Comparison of ENCODE assay signal across 8 cellular contexts in the genomic region with DNA sequence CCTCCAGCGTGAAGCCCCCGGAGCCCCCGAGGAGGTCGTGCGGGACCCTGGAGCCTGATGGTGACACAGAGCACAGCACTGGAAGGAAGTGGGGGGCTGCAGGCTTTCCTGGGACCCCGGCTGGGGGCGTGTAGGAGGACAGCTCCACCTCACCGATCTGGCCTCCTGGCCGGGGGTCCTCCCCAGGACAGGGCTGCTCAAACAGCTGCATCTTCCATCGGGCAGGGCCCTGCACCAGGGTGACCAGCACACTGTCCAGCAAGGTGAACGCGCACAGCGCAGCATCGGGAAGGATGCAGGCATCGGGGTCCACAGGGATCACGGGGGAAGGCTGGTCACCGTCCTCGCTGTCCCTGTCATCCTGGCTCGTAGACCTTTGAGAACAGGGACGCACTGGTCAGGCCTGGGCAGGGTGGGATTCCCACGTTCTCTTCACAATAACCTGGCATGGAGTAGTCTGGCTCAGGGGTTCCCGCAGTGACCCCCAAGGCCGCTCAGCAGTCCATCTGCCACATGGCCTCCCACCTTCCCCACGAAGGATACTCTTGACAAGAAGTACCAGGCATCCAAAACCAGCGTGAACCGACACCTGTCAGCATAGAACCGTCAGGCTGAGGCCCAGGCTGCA. TPM values are rescaled to one million over a fixed set of nuclear protein-coding genes. Genes with fewer than 3 reads are reported as not detected.
DNase-seq lines count a peak whose midpoint lies in the region; FAIRE-seq and TF ChIP-seq lines count a peak whose summit lies in the region.

No MANE protein-coding gene starts in this region.

- H3K4me1 Mint-ChIP-seq in activated CD4-positive, alpha-beta memory T cell treated with anti-CD3 and anti-CD28 coated beads, Interleukin-2, amount 10 ng/mL, durations not matched to agents 7 days and 5 days = peaks cover 35% of the 10 kb centered on the region

- peak overlapping the region; percentile 83 for H3K4me3 Mint-ChIP-seq in activated CD4-positive, alpha-beta memory T cell treated with anti-CD3 and anti-CD28 coated beads, Interleukin-2, amount 10 ng/mL, durations not matched to agents 7 days and 5 days

- DNase-seq in HAP-1 (ENCODE audit: low spot score in 2 of 2) (no peak), left ventricle myocardium inferior (no peak), skeletal muscle cell (ENCODE audit: low read depth) (no peak), SIG-M5 treated with dmso at 0.1 percent for 504 hours (lab: John Stamatoyannopoulos, UW; ENCODE audit: unreplicated experiment) (no peak), HCEC 1CT (no peak), frontal cortex (ENCODE audit: low spot score in 2 of 2) (no peak), NCI-H524 (lab: John Stamatoyannopoulos, UW) (no peak)
- DNase-seq in activated CD4-positive, alpha-beta memory T cell treated with anti-CD3 and anti-CD28 coated beads, Interleukin-2, amount 10 ng/mL, durations not matched to agents 7 days and 5 days = no peak

- intact Hi-C loops in left ventricle myocardium inferior (cut with micrococcal nuclease) = no loop called here

- peaks cover 46% of the 10 kb centered on the region for H3K36me3 ChIP-seq in HAP-1 (replicated peaks)
- peaks cover 37% of the 10 kb centered on the region for H3K36me3 ChIP-seq in left ventricle myocardium inferior

- in situ Hi-C loops in HAP-1 (cut with MboI; ENCODE audit: low sequenced_read_pairs) = no loop called here

- peak overlapping the region; percentile 97 for H3K4me3 ChIP-seq in HAP-1
- H3K4me3 ChIP-seq in left ventricle myocardium inferior = peak overlapping the region; percentile 87
- H3K4me3 ChIP-seq in skeletal muscle cell (ENCODE audit: low read depth, low read length) = peak overlapping the region; percentile 93

- H3K27me3 ChIP-seq in HAP-1 (ENCODE audit: low read depth) (no peaks in the 10 kb centered on the region), left ventricle myocardium inferior (ENCODE audit: low read depth) (no peaks in the 10 kb centered on the region)

- peak overlapping the region; percentile 68 for H3K27ac Mint-ChIP-seq in activated CD4-positive, alpha-beta memory T cell treated with anti-CD3 and anti-CD28 coated beads, Interleukin-2, amount 10 ng/mL, durations not matched to agents 7 days and 5 days

- POLR2A ChIA-PET in activated CD4-positive, alpha-beta memory T cell treated with anti-CD3 and anti-CD28 coated beads, Interleukin-2, amount 10 ng/mL, durations not matched to agents 7 days and 5 days (lab: Charles Lee) = interaction anchor here (1.0 to 2.5 kb wide), 5 partner anchors 8 to 40 kb away, joined by 3 to 24 read pairs (median 7); a partner anchor contains a TSS

- no peaks in the 10 kb centered on the region for H3K9me3 ChIP-seq in HAP-1
- H3K9me3 ChIP-seq in left ventricle myocardium inferior (replicated peaks) = no peaks in the 10 kb centered on the region

- FAIRE-seq in frontal cortex (lab: Jason Lieb, UNC) = no peak

- H3K36me3 Mint-ChIP-seq in activated CD4-positive, alpha-beta memory T cell treated with anti-CD3 and anti-CD28 coated beads, Interleukin-2, amount 10 ng/mL, durations not matched to agents 7 days and 5 days (ENCODE audit: low read depth) = peaks cover 17% of the 10 kb centered on the region

- no peak for TF ChIP-seq CTCF in left ventricle myocardium inferior (IDR thresholded peaks at IDR 0.05; ENCODE audit: borderline replicate concordance)

- H3K27me3 Mint-ChIP-seq in activated CD4-positive, alpha-beta memory T cell treated with anti-CD3 and anti-CD28 coated beads, Interleukin-2, amount 10 ng/mL, durations not matched to agents 7 days and 5 days = no peaks in the 10 kb centered on the region

- H3K27ac ChIP-seq in left ventricle myocardium inferior (replicated peaks) = no peak overlapping the region

- no peaks in the 10 kb centered on the region for H3K9me3 Mint-ChIP-seq in activated CD4-positive, alpha-beta memory T cell treated with anti-CD3 and anti-CD28 coated beads, Interleukin-2, amount 10 ng/mL, durations not matched to agents 7 days and 5 days

- peaks cover 6% of the 10 kb centered on the region for H3K4me1 ChIP-seq in HAP-1
- peaks cover 47% of the 10 kb centered on the region for H3K4me1 ChIP-seq in left ventricle myocardium inferior

- CTCF ChIA-PET in activated CD4-positive, alpha-beta memory T cell treated with anti-CD3 and anti-CD28 coated beads, Interleukin-2, amount 10 ng/mL, durations not matched to agents 7 days and 5 days (lab: Charles Lee) = interaction anchor here (2.2 kb wide), 1 partner anchor 11 kb away, joined by 7 read pairs; no protein-coding TSS in a partner anchor

RNA-seq across cellular contexts. Expression of a gene that starts 1.2 kb away (rescaled TPM):
- 10 to 100 TPM; 29.0 TPM for total RNA-seq in activated CD4-positive, alpha-beta memory T cell treated with anti-CD3 and anti-CD28 coated beads, Interleukin-2, amount 10 ng/mL, durations not matched to agents 7 days and 5 days
- 15.9 TPM for total RNA-seq in left ventricle myocardium inferior
- total RNA-seq in frontal cortex = 21.6 TPM

RNA-seq across cellular contexts. Expression of a gene that starts 22.8 kb away (rescaled TPM):
- under 1 TPM; 0.43 to 0.50 TPM for total RNA-seq in activated CD4-positive, alpha-beta memory T cell treated with anti-CD3 and anti-CD28 coated beads, Interleukin-2, amount 10 ng/mL, durations not matched to agents 7 days and 5 days
- total RNA-seq in left ventricle myocardium inferior (0.38 TPM), frontal cortex (4.9 TPM)

RNA-seq across cellular contexts. Expression of a gene that starts 38.3 kb away (rescaled TPM):
- total RNA-seq in activated CD4-positive, alpha-beta memory T cell treated with anti-CD3 and anti-CD28 coated beads, Interleukin-2, amount 10 ng/mL, durations not matched to agents 7 days and 5 days = 1,000 to 10,000 TPM; 3,658 to 3,769 TPM
- total RNA-seq in left ventricle myocardium inferior (342 TPM), frontal cortex (5,358 TPM)

Comparison
In these comparisons a context has a peak if more than half of its experiments do, and no peak if none do; other contexts are left out.
1. RNA of a gene that starts 38.3 kb away (total RNA-seq): 5,358 TPM in frontal cortex (single experiment) and 3,658 to 3,769 TPM in activated CD4-positive, alpha-beta memory T cell treated with anti-CD3 and anti-CD28 coated beads, Interleukin-2, amount 10 ng/mL, durations not matched to agents 7 days and 5 days; 342 TPM in left ventricle myocardium inferior (single experiment); every median in the first group is over 10 times any median in the second.
2. Peak in every context shown above with its lines, with median percentiles within 50 percentile points of each other: H3K4me3 ChIP-seq.